Comparison of ENCODE assay signal across 20 cellular contexts in genomic region chr2:208545398-208546042, GRCh38.
DNase-seq lines count a peak whose midpoint lies in the region; ATAC-seq, FAIRE-seq and TF ChIP-seq lines count a peak whose summit lies in the region.
"Had no signal": no experiment of that assay in that cellular context is flagged by ENCODE, and none has a peak within 500 bp of the region (broad histone marks: within the 10 kb centered on the region; RNA-seq: fewer than 3 reads in every experiment).

No MANE protein-coding gene starts in this region.

- intact Hi-C loops in HepG2 (cut with micrococcal nuclease; ENCODE audit: unreplicated experiment) (no loop called here), right lobe of liver (cut with DNase I) (no loop called here), vagina (cut with DNase I) (no loop called here)

- H2AFZ ChIP-seq in HepG2 (ENCODE audit: low read length) (no peak overlapping the region), hepatocyte (no peak overlapping the region)

- H3K4me3 ChIP-seq in HepG2 (replicated peaks in 1 of 3; ENCODE audit: insufficient read depth in 1 of 3, low read depth in 2 of 3, low read length in 3 of 3) (no peak overlapping the region), right lobe of liver (no peak overlapping the region), hepatocyte (no peak overlapping the region), vagina (no peak overlapping the region)
- H3K4me3 ChIP-seq: A549 had no signal

- in situ Hi-C loops in HepG2 (cut with HindIII; ENCODE audit: extremely low pct_ligation_motif_present, low pct_unique_long_range_greater_than_20kb): no loop called here

- H4K20me1 ChIP-seq in HepG2 (ENCODE audit: insufficient read depth, low read length) (no peaks in the 10 kb centered on the region), hepatocyte (ENCODE audit: insufficient read depth, poor library complexity, severe bottlenecking) (no peaks in the 10 kb centered on the region)

- CTCF ChIA-PET in HepG2 (lab: Yijun Ruan, JAX; ENCODE audit: low intra/inter-chr PET ratio, low total read pairs): no interaction called here

- no peak for TF ChIP-seq RAD21 in HepG2 (CRISPR knock-in tag; IDR thresholded peaks at IDR 0.05)

- no peak for TF ChIP-seq EP300 in HepG2 (IDR thresholded peaks at IDR 0.05; ENCODE audit: low read depth in 2 of 2, low read length in 2 of 2)
- no peak for TF ChIP-seq EP300 in HepG2 (CRISPR knock-in tag; IDR thresholded peaks at IDR 0.05; ENCODE audit: borderline replicate concordance)

- DNase-seq in HepG2 (ENCODE audit: low spot score): no peak
- no peak for DNase-seq in right lobe of liver
- peak; percentile 84 for DNase-seq in NCI-H345 treated with DMSO at 0.1 percent for 48 hours (lab: John Stamatoyannopoulos, UW; ENCODE audit: unreplicated experiment)
- peak; percentile 51 for DNase-seq in hepatocyte (ENCODE audit: low spot score)
- DNase-seq in vagina (ENCODE audit: extremely low spot score in 2 of 2): no peak
- no peak for DNase-seq in NCI-H2171 (lab: John Stamatoyannopoulos, UW)
- no peak for DNase-seq in SW 1271 (lab: John Stamatoyannopoulos, UW)
- no peak for DNase-seq in caudate nucleus (lab: John Stamatoyannopoulos, UW)
- DNase-seq: activated CD8-positive, alpha-beta memory T cell treated with anti-CD3 and anti-CD28 coated beads, Interleukin-2, amount 10 ng/mL, durations not matched to agents 7 days and 5 days; activated gamma-delta T cell treated with Interleukin-2 at 50 U/mL for 16 hours; aorta; CD4-positive, CD25-positive, alpha-beta regulatory T cell; cortex of kidney; head of caudate nucleus; kidney glomerular epithelial cell; naive B cell; NCI-H446 treated with DMSO at 0.1 percent for 48 hours had no signal

- no peaks in the 10 kb centered on the region for H3K79me2 ChIP-seq in HepG2 (ENCODE audit: insufficient read depth, low read length)
- no peaks in the 10 kb centered on the region for H3K79me2 ChIP-seq in hepatocyte

- H3K27me3 ChIP-seq in HepG2 (ENCODE audit: control insufficient read depth in 1 of 2, insufficient read depth in 2 of 2, low read length in 2 of 2): no peaks in the 10 kb centered on the region
- H3K27me3 ChIP-seq in right lobe of liver: no peaks in the 10 kb centered on the region
- H3K27me3 ChIP-seq in hepatocyte: no peaks in the 10 kb centered on the region
- no peaks in the 10 kb centered on the region for H3K27me3 ChIP-seq in vagina

- no peak overlapping the region for H3K9ac ChIP-seq in HepG2 (ENCODE audit: insufficient read depth, low read depth, low read length)

- 0% methylated on average over 4 of the region's 4 CpGs for WGBS in HepG2 (ENCODE audit: low lambda C conversion rate)
- 13% methylated on average over 2 of the region's 4 CpGs for WGBS in right lobe of liver (ENCODE audit: insufficient coverage, low coverage, low lambda C conversion rate, missing lambda C conversion rate)
- WGBS in hepatocyte (ENCODE audit: low lambda C conversion rate, missing lambda C conversion rate): 51% methylated on average over 4 of the region's 4 CpGs

- no TSS peak for BruUV-seq in HepG2 (replicated peaks; lab: Mats Ljungman, UMichigan)

- no peak for FAIRE-seq in HepG2 (lab: Jason Lieb, UNC)
- FAIRE-seq: A549 had no signal

- no peaks in the 10 kb centered on the region for H3K9me2 ChIP-seq in hepatocyte (replicated peaks; ENCODE audit: insufficient read depth)

- H3K4me2 ChIP-seq in HepG2 (ENCODE audit: low read depth, low read length): no peak overlapping the region
- H3K4me2 ChIP-seq in hepatocyte: peak overlapping the region; percentile 55
- H3K4me2 ChIP-seq: A549 had no signal

- no peak for TF ChIP-seq POLR2A in HepG2 (IDR thresholded peaks at IDR 0.05; ENCODE audit: insufficient read depth in 1 of 2, low read depth in 2 of 2, low read length in 2 of 2)
- no peak for TF ChIP-seq POLR2A in right lobe of liver (IDR thresholded peaks at IDR 0.05)
- no peak for TF ChIP-seq POLR2A in vagina (IDR thresholded peaks at IDR 0.05)

- H3K27ac ChIP-seq in HepG2 (ENCODE audit: extremely low read length, insufficient read depth, low read length) (no peak overlapping the region), right lobe of liver (no peak overlapping the region), hepatocyte (no peak overlapping the region), vagina (no peak overlapping the region), caudate nucleus (ENCODE audit: low read depth, low read length) (no peak overlapping the region)
- H3K27ac ChIP-seq: A549 had no signal

- POLR2A ChIA-PET in HepG2 (lab: Yijun Ruan, JAX): no interaction called here

- no peaks in the 10 kb centered on the region for H3K9me3 ChIP-seq in HepG2 (ENCODE audit: low read length)
- H3K9me3 ChIP-seq in right lobe of liver: no peaks in the 10 kb centered on the region
- no peaks in the 10 kb centered on the region for H3K9me3 ChIP-seq in hepatocyte (ENCODE audit: low read depth)
- H3K9me3 ChIP-seq in vagina: no peaks in the 10 kb centered on the region
- H3K9me3 ChIP-seq: A549 had no signal

- TF ChIP-seq CTCF in HepG2 (CRISPR knock-in tag; IDR thresholded peaks at IDR 0.05): no peak
- no peak for TF ChIP-seq CTCF in right lobe of liver (IDR thresholded peaks at IDR 0.05)
- no peak for TF ChIP-seq CTCF in hepatocyte (IDR thresholded peaks at IDR 0.05; ENCODE audit: poor library complexity)
- TF ChIP-seq CTCF in vagina (IDR thresholded peaks at IDR 0.05): no peak

- H3K36me3 ChIP-seq in HepG2 (replicated peaks in 1 of 2; ENCODE audit: control insufficient read depth in 1 of 2, insufficient read depth in 2 of 2, low read length in 2 of 2) (no peaks in the 10 kb centered on the region), right lobe of liver (no peaks in the 10 kb centered on the region), hepatocyte (replicated peaks; ENCODE audit: insufficient read depth, low read depth) (no peaks in the 10 kb centered on the region), vagina (no peaks in the 10 kb centered on the region)

- H3K4me1 ChIP-seq in HepG2 (ENCODE audit: insufficient read depth, low read length) (no peaks in the 10 kb centered on the region), right lobe of liver (no peaks in the 10 kb centered on the region), hepatocyte (ENCODE audit: insufficient read depth) (peaks cover 4% of the 10 kb centered on the region), vagina (no peaks in the 10 kb centered on the region)
- H3K4me1 ChIP-seq: A549 had no signal

- ATAC-seq in HepG2: peak; percentile 33; the same call in 2 of the 3 replicates
- ATAC-seq in right lobe of liver: no peak
- ATAC-seq: A549; activated CD8-positive, alpha-beta memory T cell treated with anti-CD3 and anti-CD28 coated beads, Interleukin-2, amount 10 ng/mL, durations not matched to agents 7 days and 5 days; esophagus mucosa; Panc1 had no signal

TF ChIP-seq in HepG2, 621 proteins besides CTCF, POLR2A, EP300 and RAD21:
- TF ChIP-seq MXD3 (CRISPR knock-in tag; IDR thresholded peaks at IDR 0.05) (no peak), SRSF1 (optimal IDR thresholded peaks at IDR 0.05; ENCODE audit: low read depth, low read length) (no peak), MAFK (conservative IDR thresholded peaks at IDR 0.05 in 1 of 2, IDR thresholded peaks at IDR 0.05 in 1 of 2; ENCODE audit: low read length in 2 of 2) (no peak), ZNF225 (CRISPR knock-in tag; IDR thresholded peaks at IDR 0.05) (no peak), ZNF513 (CRISPR knock-in tag; conservative IDR thresholded peaks at IDR 0.05) (no peak), ZNF567 (CRISPR knock-in tag; IDR thresholded peaks at IDR 0.05; ENCODE audit: borderline replicate concordance) (no peak), CCAR2 (optimal IDR thresholded peaks at IDR 0.05; ENCODE audit: low read depth, low read length) (no peak), BCL3 (CRISPR knock-in tag; IDR thresholded peaks at IDR 0.05) (no peak), RELA (CRISPR knock-in tag; IDR thresholded peaks at IDR 0.05) (no peak), ZNF780A (CRISPR knock-in tag; IDR thresholded peaks at IDR 0.05) (no peak)

Comparison
In these comparisons a context has a peak if more than half of its experiments do, and no peak if none do; other contexts are left out.
1. DNase-seq: peak in NCI-H345 treated with DMSO at 0.1 percent for 48 hours (single experiment) and hepatocyte (single experiment); none in HepG2 (single experiment), right lobe of liver (0 of 3), vagina (0 of 2), NCI-H2171 (single experiment), SW 1271 (0 of 2) and caudate nucleus (0 of 61).